Comparison of ENCODE assay signal across 19 cellular contexts in the genomic region with DNA sequence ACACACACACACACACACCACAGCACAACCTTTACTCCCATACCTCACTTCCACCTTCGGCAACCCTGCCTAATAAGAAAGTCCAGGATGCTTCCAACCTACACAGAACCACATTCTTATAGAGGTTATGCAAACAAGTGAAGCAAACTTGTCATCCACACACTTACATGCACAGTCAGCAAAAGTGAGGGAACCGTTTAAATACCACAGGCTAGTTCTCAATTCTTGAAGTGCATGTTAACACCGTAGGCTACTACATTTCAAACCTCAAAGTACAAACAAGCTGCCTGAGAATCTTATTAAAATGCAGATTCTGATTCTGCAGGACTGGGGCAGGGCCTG. TPM values are rescaled to one million over a fixed set of nuclear protein-coding genes. Genes with fewer than 3 reads are reported as not detected.
A peak's percentile ranks its signal among the peaks of the same experiment; 100 is the strongest.
DNase-seq lines count a peak whose midpoint lies in the region; ATAC-seq and TF ChIP-seq lines count a peak whose summit lies in the region.
"Had no signal": no experiment of that assay in that cellular context is flagged by ENCODE, and none has a peak within 500 bp of the region (broad histone marks: within the 10 kb centered on the region; RNA-seq: fewer than 3 reads in every experiment).

No MANE protein-coding gene starts in this region.

- no peak for DNase-seq in Right ventricle myocardium inferior (ENCODE audit: missing footprints)
- no peak for DNase-seq in cardiac septum (ENCODE audit: low spot score)
- DNase-seq in PC-3: peak; percentile 89
- peak; percentile 56 for DNase-seq in epithelial cell of esophagus (ENCODE audit: low read depth)
- DNase-seq in type B pancreatic cell (ENCODE audit: extremely low spot score, unreplicated experiment): no peak
- no peak for DNase-seq in SW480 (ENCODE audit: low spot score)
- no peak for DNase-seq in GM23248
- DNase-seq: CD8-positive, alpha-beta memory T cell; DMS79; GOT3; HFFc6; NCI-H1436; NCI-H2029; NCI-H2171 treated with DMSO at 0.1 percent for 48 hours; NCI-H446 treated with DMSO at 0.1 percent for 48 hours; NCI-H774 had no signal

- WGBS in GM23248 (ENCODE audit: low coverage in 1 of 2, low lambda C conversion rate in 2 of 2, missing lambda C conversion rate in 2 of 2), 2 experiments: 86 to 89% methylated on average over 3 of the region's 3 CpGs

- no peaks in the 10 kb centered on the region for H3K36me3 Mint-ChIP-seq in type B pancreatic cell
- H3K36me3 Mint-ChIP-seq: CD8-positive, alpha-beta memory T cell had no signal

- BruUV-seq in PC-3 (replicated peaks; lab: Mats Ljungman, UMichigan): no TSS peak

- H2AFZ ChIP-seq in PC-3 (ENCODE audit: low read length) (no peak overlapping the region), GM23248 (no peak overlapping the region)

- H3K4me2 ChIP-seq in PC-3 (ENCODE audit: low read length) (peak overlapping the region; percentile 41), GM23248 (ENCODE audit: unreplicated experiment) (no peak overlapping the region)
- H3K4me2 ChIP-seq: BLaER1 had no signal

- peak overlapping the region; percentile 53 for H3K4me3 Mint-ChIP-seq in type B pancreatic cell
- H3K4me3 Mint-ChIP-seq: CD8-positive, alpha-beta memory T cell; HFFc6 had no signal

- POLR2A ChIA-PET in PC-3 (lab: Charles Lee; ENCODE audit: unreplicated experiment): interaction anchor here (0.6 kb wide), 3 partner anchors 15 to 1427 kb away, joined by 8 to 21 read pairs (median 10); no protein-coding TSS in a partner anchor

- H3K27ac ChIP-seq in PC-3 (ENCODE audit: low read length) (no peak overlapping the region), GM23248 (no peak overlapping the region)
- H3K27ac ChIP-seq: BLaER1 had no signal

- H3K9me3 Mint-ChIP-seq in type B pancreatic cell: peaks cover 1% of the 10 kb centered on the region
- H3K9me3 Mint-ChIP-seq: CD8-positive, alpha-beta memory T cell; HFFc6 had no signal

- peaks cover 21% of the 10 kb centered on the region for H3K27me3 Mint-ChIP-seq in type B pancreatic cell

- CTCF ChIA-PET in PC-3 (lab: Charles Lee): interaction anchor here (0.6 to 1.7 kb wide), 7 partner anchors 21 to 143 kb away, joined by 3 to 18 read pairs (median 4); no protein-coding TSS in a partner anchor

- peak overlapping the region; percentile 76 for H3K27ac Mint-ChIP-seq in type B pancreatic cell
- H3K27ac Mint-ChIP-seq: CD8-positive, alpha-beta memory T cell had no signal

- peak; percentile 3 for ATAC-seq in Right ventricle myocardium inferior
- ATAC-seq in PC-3: peak; percentile 5; the same call in 1 of the 2 replicates
- no peak for ATAC-seq in HG02870 (IDR thresholded peaks at IDR 0.05; ENCODE audit: unreplicated experiment)
- ATAC-seq: SK-N-SH treated with all-trans-retinoic acid at 6 μM for 48 hours had no signal

- intact Hi-C loops in Right ventricle myocardium inferior (cut with DNase I) (loop anchor here (1.0 kb wide), 1 partner anchor 134 kb away; no protein-coding TSS in a partner anchor), cardiac septum (cut with DNase I) (no loop called here), PC-3 (cut with micrococcal nuclease) (loop anchor here (1.0 to 10.0 kb wide), 5 partner anchors 10 to 434 kb away; a partner anchor contains a TSS)

- no peaks in the 10 kb centered on the region for H3K9me3 ChIP-seq in PC-3 (ENCODE audit: low read length)
- no peaks in the 10 kb centered on the region for H3K9me3 ChIP-seq in GM23248 (ENCODE audit: low read depth)
- H3K9me3 ChIP-seq: BLaER1 had no signal

- H3K4me3 ChIP-seq in PC-3 (ENCODE audit: low read length) (no peak overlapping the region), epithelial cell of esophagus (ENCODE audit: low read length) (no peak overlapping the region), GM23248 (no peak overlapping the region)
- H3K4me3 ChIP-seq: BLaER1 had no signal

- no peak for TF ChIP-seq CTCF in PC-3 (conservative IDR thresholded peaks at IDR 0.05; ENCODE audit: low read depth, low read length)
- TF ChIP-seq CTCF in epithelial cell of esophagus (IDR thresholded peaks at IDR 0.05; ENCODE audit: insufficient read depth, low read depth, low read length, missing control alignments): no peak
- TF ChIP-seq CTCF in type B pancreatic cell (conservative IDR thresholded peaks at IDR 0.05): no peak

- H4K20me1 ChIP-seq in PC-3 (ENCODE audit: low read length) (no peaks in the 10 kb centered on the region), GM23248 (ENCODE audit: insufficient read depth) (no peaks in the 10 kb centered on the region)
- H4K20me1 ChIP-seq: BLaER1 had no signal

- no peak overlapping the region for H3K9ac ChIP-seq in PC-3 (ENCODE audit: low read length)
- no peak overlapping the region for H3K9ac ChIP-seq in GM23248
- H3K9ac ChIP-seq: BLaER1 had no signal

- H3K36me3 ChIP-seq in PC-3 (ENCODE audit: low read depth, low read length) (no peaks in the 10 kb centered on the region), GM23248 (ENCODE audit: low read depth) (no peaks in the 10 kb centered on the region)
- H3K36me3 ChIP-seq: BLaER1 had no signal

- H3K27me3 ChIP-seq in PC-3 (ENCODE audit: low read length): no peaks in the 10 kb centered on the region
- no peaks in the 10 kb centered on the region for H3K27me3 ChIP-seq in GM23248 (replicated peaks; ENCODE audit: insufficient read depth)
- H3K27me3 ChIP-seq: BLaER1 had no signal

- H3F3A ChIP-seq in PC-3 (ENCODE audit: low read length, unreplicated experiment) (peaks cover 32% of the 10 kb centered on the region), GM23248 (ENCODE audit: insufficient read depth) (peaks cover 23% of the 10 kb centered on the region)

- H3K4me1 Mint-ChIP-seq in type B pancreatic cell (ENCODE audit: unreplicated experiment): peaks cover 2% of the 10 kb centered on the region
- H3K4me1 Mint-ChIP-seq: CD8-positive, alpha-beta memory T cell had no signal

- no peaks in the 10 kb centered on the region for H3K79me2 ChIP-seq in PC-3 (ENCODE audit: low read length)
- H3K79me2 ChIP-seq in GM23248 (ENCODE audit: insufficient read depth): no peaks in the 10 kb centered on the region

- H3K9me2 ChIP-seq in PC-3 (replicated peaks; ENCODE audit: low read length) (no peaks in the 10 kb centered on the region), GM23248 (ENCODE audit: insufficient read depth) (no peaks in the 10 kb centered on the region)

- in situ Hi-C loops in GM23248 (cut with MboI): no loop called here

- H3K4me1 ChIP-seq in PC-3 (ENCODE audit: insufficient read depth, low read length) (peaks cover 82% of the 10 kb centered on the region), GM23248 (ENCODE audit: insufficient read depth) (peaks cover 38% of the 10 kb centered on the region)
- H3K4me1 ChIP-seq: BLaER1 had no signal

RNA-seq across cellular contexts. Expression of a gene that starts 10.4 kb away (rescaled TPM):
- total RNA-seq in Right ventricle myocardium inferior (134 TPM), cardiac septum (118 TPM), PC-3 (2014; rRNA removed) (43.6 and 48.0 TPM in 2 replicates), type B pancreatic cell (ENCODE audit: low replicate concordance) (7.8 and 8.0 TPM in 2 replicates)
- 5.6 and 7.9 TPM in 2 replicates for total RNA-seq in GM23248 (2014; rRNA removed; shearing (Covaris generic))
- 11.4 and 11.7 TPM in 2 replicates for polyA plus RNA-seq in GM23248 (2016; fragmentation: Nextera tagmentation; extraction: Ambion mirVana)
- polyA plus RNA-seq: CD8-positive, alpha-beta memory T cell had no signal

Comparison
In these comparisons a context has a peak if more than half of its experiments do, and no peak if none do; other contexts are left out.
1. DNase-seq: peak in PC-3 (single experiment) and epithelial cell of esophagus (single experiment); none in Right ventricle myocardium inferior (single experiment), cardiac septum (single experiment), type B pancreatic cell (single experiment), SW480 (single experiment) and GM23248 (single experiment).